1 cellular context compared by ENCODE assay signal in the genomic region with DNA sequence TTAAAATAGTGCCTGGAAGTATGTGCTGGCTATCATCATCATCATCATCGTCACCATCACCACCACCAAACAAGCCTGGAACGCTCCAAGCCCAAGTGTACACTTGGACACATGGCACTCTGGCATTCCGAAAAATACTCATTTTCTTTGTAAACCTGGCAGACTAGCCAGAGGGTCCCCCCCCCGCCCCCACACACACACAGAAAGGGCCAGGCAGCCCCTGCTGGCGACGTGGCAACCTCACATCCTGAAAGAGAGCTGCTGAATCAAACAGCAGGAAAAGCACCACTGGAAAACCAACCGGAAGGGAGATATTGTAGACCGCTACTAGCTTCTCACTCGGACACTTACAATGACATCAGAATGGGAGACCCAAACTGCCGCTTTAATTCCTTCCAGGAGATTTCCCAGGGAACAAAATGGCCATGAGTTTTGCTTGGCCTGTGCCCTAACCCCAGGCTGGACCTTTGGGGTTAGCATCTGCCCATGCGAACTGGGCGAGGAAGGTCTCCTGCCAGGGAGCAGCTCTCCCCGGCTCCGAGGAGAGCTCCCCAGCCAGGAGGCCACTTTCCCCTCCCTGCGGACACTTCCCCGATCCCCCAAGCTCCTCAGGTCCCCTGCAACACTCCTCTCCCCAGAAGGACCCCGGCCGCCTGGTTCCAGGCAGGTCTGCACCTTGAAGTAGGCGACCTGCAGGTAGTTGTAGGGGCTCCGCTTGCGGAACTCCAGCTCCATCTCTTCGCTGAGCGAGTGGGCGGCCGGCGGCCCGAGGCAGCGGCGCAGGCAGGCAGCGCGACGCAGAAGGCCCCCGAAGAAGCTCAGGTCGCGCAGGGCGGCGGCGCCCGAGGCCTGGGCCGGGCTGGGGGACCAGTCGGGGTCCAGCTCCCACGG.
A peak's percentile ranks its signal among the peaks of the same experiment; 100 is the strongest.
TF ChIP-seq lines count a peak whose summit lies in the region.

No MANE protein-coding gene starts in this region.

TF ChIP-seq in K562, 482 proteins besides CTCF, POLR2A, EP300 and RAD21 (continued from another document and continues in another):
- TF ChIP-seq, protein P1, sequence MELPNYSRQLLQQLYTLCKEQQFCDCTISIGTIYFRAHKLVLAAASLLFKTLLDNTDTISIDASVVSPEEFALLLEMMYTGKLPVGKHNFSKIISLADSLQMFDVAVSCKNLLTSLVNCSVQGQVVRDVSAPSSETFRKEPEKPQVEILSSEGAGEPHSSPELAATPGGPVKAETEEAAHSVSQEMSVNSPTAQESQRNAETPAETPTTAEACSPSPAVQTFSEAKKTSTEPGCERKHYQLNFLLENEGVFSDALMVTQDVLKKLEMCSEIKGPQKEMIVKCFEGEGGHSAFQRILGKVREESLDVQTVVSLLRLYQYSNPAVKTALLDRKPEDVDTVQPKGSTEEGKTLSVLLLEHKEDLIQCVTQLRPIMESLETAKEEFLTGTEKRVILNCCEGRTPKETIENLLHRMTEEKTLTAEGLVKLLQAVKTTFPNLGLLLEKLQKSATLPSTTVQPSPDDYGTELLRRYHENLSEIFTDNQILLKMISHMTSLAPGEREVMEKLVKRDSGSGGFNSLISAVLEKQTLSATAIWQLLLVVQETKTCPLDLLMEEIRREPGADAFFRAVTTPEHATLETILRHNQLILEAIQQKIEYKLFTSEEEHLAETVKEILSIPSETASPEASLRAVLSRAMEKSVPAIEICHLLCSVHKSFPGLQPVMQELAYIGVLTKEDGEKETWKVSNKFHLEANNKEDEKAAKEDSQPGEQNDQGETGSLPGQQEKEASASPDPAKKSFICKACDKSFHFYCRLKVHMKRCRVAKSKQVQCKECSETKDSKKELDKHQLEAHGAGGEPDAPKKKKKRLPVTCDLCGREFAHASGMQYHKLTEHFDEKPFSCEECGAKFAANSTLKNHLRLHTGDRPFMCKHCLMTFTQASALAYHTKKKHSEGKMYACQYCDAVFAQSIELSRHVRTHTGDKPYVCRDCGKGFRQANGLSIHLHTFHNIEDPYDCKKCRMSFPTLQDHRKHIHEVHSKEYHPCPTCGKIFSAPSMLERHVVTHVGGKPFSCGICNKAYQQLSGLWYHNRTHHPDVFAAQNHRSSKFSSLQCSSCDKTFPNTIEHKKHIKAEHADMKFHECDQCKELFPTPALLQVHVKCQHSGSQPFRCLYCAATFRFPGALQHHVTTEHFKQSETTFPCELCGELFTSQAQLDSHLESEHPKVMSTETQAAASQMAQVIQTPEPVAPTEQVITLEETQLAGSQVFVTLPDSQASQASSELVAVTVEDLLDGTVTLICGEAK (IDR thresholded peaks at IDR 0.05), result peak; percentile 25; the same call in 1 of the 2 replicates
- TF ChIP-seq, protein P1 (CRISPR knock-in tag; IDR thresholded peaks at IDR 0.05), result no peak
- TF ChIP-seq TAL1 (IDR thresholded peaks at IDR 0.05) (no peak), ELF1 (tag; IDR thresholded peaks at IDR 0.05) (peak; percentile 62), JUN (IDR thresholded peaks at IDR 0.05; ENCODE audit: borderline replicate concordance, low read depth, low read length) (no peak), JUN (CRISPR knock-in tag; IDR thresholded peaks at IDR 0.05; ENCODE audit: borderline replicate concordance) (peak; percentile 87; the same call in 1 of the 2 replicates), ZBTB7A (IDR thresholded peaks at IDR 0.05; ENCODE audit: borderline replicate concordance, control insufficient read depth, low read depth, low read length) (peak; percentile 68; the same call in 1 of the 2 replicates), NUFIP1 (IDR thresholded peaks at IDR 0.05; ENCODE audit: partially characterized antibody) (no peak), RBM17 (IDR thresholded peaks at IDR 0.05; ENCODE audit: borderline replicate concordance, low read depth, low read length) (no peak), RBM14 (IDR thresholded peaks at IDR 0.05; ENCODE audit: borderline replicate concordance, insufficient read depth, low read depth, low read length) (no peak), NR4A1 (CRISPR knock-in tag; IDR thresholded peaks at IDR 0.05) (no peak; the same call in 1 of the 2 replicates), NR4A1 (tag; IDR thresholded peaks at IDR 0.05) (0 out of 2 replicates have a peak, but pooled peaks have one; percentile 68), CBFA2T3 (IDR thresholded peaks at IDR 0.05) (no peak), POLR2AphosphoS5 (IDR thresholded peaks at IDR 0.05; ENCODE audit: control insufficient read depth, insufficient read depth, low read depth, low read length) (no peak), LEF1 (IDR thresholded peaks at IDR 0.05) (no peak), ZKSCAN1 (IDR thresholded peaks at IDR 0.05; ENCODE audit: low read depth, low read length) (no peak), ZNF24 (IDR thresholded peaks at IDR 0.05) (no peak), ZNF143 (CRISPR knock-in tag; IDR thresholded peaks at IDR 0.05) (no peak), SRSF3 (IDR thresholded peaks at IDR 0.05; ENCODE audit: insufficient read depth, low read length) (no peak), FOS (IDR thresholded peaks at IDR 0.05; ENCODE audit: extremely low read depth, insufficient read length) (no peak), ZNF121 (CRISPR knock-in tag; conservative IDR thresholded peaks at IDR 0.05) (no peak), CBX5 (IDR thresholded peaks at IDR 0.05; ENCODE audit: borderline replicate concordance, low read depth) (no peak), PTBP1 (IDR thresholded peaks at IDR 0.05; ENCODE audit: low read depth, low read length) (no peak), PCBP1 (IDR thresholded peaks at IDR 0.05; ENCODE audit: low read depth, low read length, poor library complexity, severe bottlenecking) (no peak), RBM25 (IDR thresholded peaks at IDR 0.05; ENCODE audit: low read depth, low read length, severe bottlenecking) (no peak), ETV6 (IDR thresholded peaks at IDR 0.05; ENCODE audit: borderline replicate concordance in 1 of 2, low read depth in 2 of 2, low read length in 1 of 2) (no peak), ETV6 (CRISPR knock-in tag; IDR thresholded peaks at IDR 0.05; ENCODE audit: borderline replicate concordance) (peak; percentile 72; the same call in 1 of the 2 replicates), CAMTA2 (CRISPR knock-in tag; conservative IDR thresholded peaks at IDR 0.05) (no peak), ZFPM2 (CRISPR knock-in tag; IDR thresholded peaks at IDR 0.05) (no peak)
- TF ChIP-seq, protein P2, sequence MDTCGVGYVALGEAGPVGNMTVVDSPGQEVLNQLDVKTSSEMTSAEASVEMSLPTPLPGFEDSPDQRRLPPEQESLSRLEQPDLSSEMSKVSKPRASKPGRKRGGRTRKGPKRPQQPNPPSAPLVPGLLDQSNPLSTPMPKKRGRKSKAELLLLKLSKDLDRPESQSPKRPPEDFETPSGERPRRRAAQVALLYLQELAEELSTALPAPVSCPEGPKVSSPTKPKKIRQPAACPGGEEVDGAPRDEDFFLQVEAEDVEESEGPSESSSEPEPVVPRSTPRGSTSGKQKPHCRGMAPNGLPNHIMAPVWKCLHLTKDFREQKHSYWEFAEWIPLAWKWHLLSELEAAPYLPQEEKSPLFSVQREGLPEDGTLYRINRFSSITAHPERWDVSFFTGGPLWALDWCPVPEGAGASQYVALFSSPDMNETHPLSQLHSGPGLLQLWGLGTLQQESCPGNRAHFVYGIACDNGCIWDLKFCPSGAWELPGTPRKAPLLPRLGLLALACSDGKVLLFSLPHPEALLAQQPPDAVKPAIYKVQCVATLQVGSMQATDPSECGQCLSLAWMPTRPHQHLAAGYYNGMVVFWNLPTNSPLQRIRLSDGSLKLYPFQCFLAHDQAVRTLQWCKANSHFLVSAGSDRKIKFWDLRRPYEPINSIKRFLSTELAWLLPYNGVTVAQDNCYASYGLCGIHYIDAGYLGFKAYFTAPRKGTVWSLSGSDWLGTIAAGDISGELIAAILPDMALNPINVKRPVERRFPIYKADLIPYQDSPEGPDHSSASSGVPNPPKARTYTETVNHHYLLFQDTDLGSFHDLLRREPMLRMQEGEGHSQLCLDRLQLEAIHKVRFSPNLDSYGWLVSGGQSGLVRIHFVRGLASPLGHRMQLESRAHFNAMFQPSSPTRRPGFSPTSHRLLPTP (IDR thresholded peaks at IDR 0.05; ENCODE audit: borderline replicate concordance, extremely low read depth, insufficient read length), result no peak
- TF ChIP-seq, protein P3, sequence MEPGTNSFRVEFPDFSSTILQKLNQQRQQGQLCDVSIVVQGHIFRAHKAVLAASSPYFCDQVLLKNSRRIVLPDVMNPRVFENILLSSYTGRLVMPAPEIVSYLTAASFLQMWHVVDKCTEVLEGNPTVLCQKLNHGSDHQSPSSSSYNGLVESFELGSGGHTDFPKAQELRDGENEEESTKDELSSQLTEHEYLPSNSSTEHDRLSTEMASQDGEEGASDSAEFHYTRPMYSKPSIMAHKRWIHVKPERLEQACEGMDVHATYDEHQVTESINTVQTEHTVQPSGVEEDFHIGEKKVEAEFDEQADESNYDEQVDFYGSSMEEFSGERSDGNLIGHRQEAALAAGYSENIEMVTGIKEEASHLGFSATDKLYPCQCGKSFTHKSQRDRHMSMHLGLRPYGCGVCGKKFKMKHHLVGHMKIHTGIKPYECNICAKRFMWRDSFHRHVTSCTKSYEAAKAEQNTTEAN (CRISPR knock-in tag; IDR thresholded peaks at IDR 0.05), result 0 out of 2 replicates have a peak, but pooled peaks have one; percentile 82
- TF ChIP-seq, protein P4, sequence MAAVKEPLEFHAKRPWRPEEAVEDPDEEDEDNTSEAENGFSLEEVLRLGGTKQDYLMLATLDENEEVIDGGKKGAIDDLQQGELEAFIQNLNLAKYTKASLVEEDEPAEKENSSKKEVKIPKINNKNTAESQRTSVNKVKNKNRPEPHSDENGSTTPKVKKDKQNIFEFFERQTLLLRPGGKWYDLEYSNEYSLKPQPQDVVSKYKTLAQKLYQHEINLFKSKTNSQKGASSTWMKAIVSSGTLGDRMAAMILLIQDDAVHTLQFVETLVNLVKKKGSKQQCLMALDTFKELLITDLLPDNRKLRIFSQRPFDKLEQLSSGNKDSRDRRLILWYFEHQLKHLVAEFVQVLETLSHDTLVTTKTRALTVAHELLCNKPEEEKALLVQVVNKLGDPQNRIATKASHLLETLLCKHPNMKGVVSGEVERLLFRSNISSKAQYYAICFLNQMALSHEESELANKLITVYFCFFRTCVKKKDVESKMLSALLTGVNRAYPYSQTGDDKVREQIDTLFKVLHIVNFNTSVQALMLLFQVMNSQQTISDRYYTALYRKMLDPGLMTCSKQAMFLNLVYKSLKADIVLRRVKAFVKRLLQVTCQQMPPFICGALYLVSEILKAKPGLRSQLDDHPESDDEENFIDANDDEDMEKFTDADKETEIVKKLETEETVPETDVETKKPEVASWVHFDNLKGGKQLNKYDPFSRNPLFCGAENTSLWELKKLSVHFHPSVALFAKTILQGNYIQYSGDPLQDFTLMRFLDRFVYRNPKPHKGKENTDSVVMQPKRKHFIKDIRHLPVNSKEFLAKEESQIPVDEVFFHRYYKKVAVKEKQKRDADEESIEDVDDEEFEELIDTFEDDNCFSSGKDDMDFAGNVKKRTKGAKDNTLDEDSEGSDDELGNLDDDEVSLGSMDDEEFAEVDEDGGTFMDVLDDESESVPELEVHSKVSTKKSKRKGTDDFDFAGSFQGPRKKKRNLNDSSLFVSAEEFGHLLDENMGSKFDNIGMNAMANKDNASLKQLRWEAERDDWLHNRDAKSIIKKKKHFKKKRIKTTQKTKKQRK (IDR thresholded peaks at IDR 0.05; ENCODE audit: borderline replicate concordance, low read depth, low read length), result no peak
- TF ChIP-seq, protein P5, sequence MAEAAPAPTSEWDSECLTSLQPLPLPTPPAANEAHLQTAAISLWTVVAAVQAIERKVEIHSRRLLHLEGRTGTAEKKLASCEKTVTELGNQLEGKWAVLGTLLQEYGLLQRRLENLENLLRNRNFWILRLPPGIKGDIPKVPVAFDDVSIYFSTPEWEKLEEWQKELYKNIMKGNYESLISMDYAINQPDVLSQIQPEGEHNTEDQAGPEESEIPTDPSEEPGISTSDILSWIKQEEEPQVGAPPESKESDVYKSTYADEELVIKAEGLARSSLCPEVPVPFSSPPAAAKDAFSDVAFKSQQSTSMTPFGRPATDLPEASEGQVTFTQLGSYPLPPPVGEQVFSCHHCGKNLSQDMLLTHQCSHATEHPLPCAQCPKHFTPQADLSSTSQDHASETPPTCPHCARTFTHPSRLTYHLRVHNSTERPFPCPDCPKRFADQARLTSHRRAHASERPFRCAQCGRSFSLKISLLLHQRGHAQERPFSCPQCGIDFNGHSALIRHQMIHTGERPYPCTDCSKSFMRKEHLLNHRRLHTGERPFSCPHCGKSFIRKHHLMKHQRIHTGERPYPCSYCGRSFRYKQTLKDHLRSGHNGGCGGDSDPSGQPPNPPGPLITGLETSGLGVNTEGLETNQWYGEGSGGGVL (CRISPR knock-in tag; IDR thresholded peaks at IDR 0.05), result no peak
- TF ChIP-seq, protein P6, sequence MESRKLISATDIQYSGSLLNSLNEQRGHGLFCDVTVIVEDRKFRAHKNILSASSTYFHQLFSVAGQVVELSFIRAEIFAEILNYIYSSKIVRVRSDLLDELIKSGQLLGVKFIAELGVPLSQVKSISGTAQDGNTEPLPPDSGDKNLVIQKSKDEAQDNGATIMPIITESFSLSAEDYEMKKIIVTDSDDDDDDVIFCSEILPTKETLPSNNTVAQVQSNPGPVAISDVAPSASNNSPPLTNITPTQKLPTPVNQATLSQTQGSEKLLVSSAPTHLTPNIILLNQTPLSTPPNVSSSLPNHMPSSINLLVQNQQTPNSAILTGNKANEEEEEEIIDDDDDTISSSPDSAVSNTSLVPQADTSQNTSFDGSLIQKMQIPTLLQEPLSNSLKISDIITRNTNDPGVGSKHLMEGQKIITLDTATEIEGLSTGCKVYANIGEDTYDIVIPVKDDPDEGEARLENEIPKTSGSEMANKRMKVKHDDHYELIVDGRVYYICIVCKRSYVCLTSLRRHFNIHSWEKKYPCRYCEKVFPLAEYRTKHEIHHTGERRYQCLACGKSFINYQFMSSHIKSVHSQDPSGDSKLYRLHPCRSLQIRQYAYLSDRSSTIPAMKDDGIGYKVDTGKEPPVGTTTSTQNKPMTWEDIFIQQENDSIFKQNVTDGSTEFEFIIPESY (CRISPR knock-in tag; IDR thresholded peaks at IDR 0.05), result peak; percentile 49; the same call in 1 of the 2 replicates
